13 cellular contexts compared by ENCODE assay signal in genomic region chr1:226360106-226360746, GRCh38. TPM values are rescaled to one million over a fixed set of nuclear protein-coding genes. Genes with fewer than 3 reads are reported as not detected.
DNase-seq lines count a peak whose midpoint lies in the region; ATAC-seq and TF ChIP-seq lines count a peak whose summit lies in the region.
"Had no signal": no experiment of that assay in that cellular context is flagged by ENCODE, and none has a peak within 500 bp of the region (broad histone marks: within the 10 kb centered on the region; RNA-seq: fewer than 3 reads in every experiment).

No MANE protein-coding gene starts in this region.

- no peak overlapping the region for H3K4me2 ChIP-seq in neural progenitor cell
- H3K4me2 ChIP-seq: smooth muscle cell had no signal

- no peak for TF ChIP-seq POLR2A in vagina (IDR thresholded peaks at IDR 0.05)

- H3K4me1 ChIP-seq in vagina = no peaks in the 10 kb centered on the region
- H3K4me1 ChIP-seq in neural progenitor cell = no peaks in the 10 kb centered on the region

- no peaks in the 10 kb centered on the region for H3K9me3 Mint-ChIP-seq in neural progenitor cell
- H3K9me3 Mint-ChIP-seq: naive B cell had no signal

- H3K4me3 ChIP-seq in vagina (no peak overlapping the region), neural progenitor cell (no peak overlapping the region)
- H3K4me3 ChIP-seq: smooth muscle cell had no signal

- DNase-seq in GM10266 (ENCODE audit: extremely low spot score) = peak; percentile 60
- no peak for DNase-seq in vagina (ENCODE audit: extremely low spot score in 2 of 2)
- no peak for DNase-seq in DMS79 treated with DMSO at 0.1 percent for 48 hours (lab: John Stamatoyannopoulos, UW)
- no peak for DNase-seq in amygdala (lab: John Stamatoyannopoulos, UW)
- no peak for DNase-seq in neural progenitor cell (ENCODE audit: low spot score)
- DNase-seq: activated gamma-delta T cell treated with Interleukin-2 at 50 U/mL for 16 hours, EL, naive B cell, SHP77 had no signal

- peaks cover 33% of the 10 kb centered on the region for H3K36me3 Mint-ChIP-seq in neural progenitor cell

- TF ChIP-seq CTCF in GM10266 (IDR thresholded peaks at IDR 0.05; ENCODE audit: control insufficient read depth, insufficient read depth, low read depth, missing control alignments) (no peak), vagina (IDR thresholded peaks at IDR 0.05) (no peak), neural progenitor cell (IDR thresholded peaks at IDR 0.05) (no peak)

- H3K27ac Mint-ChIP-seq in neural progenitor cell = no peak overlapping the region

- H3K27me3 ChIP-seq in vagina (no peaks in the 10 kb centered on the region), neural progenitor cell (no peaks in the 10 kb centered on the region)

- H3K9me3 ChIP-seq in vagina (no peaks in the 10 kb centered on the region), neural progenitor cell (ENCODE audit: low read depth) (no peaks in the 10 kb centered on the region)

- H2AFZ ChIP-seq in neural progenitor cell (replicated peaks) = no peak overlapping the region

- peaks cover 0 to 56% of the 10 kb centered on the region in 2 donors for H3K36me3 ChIP-seq in vagina
- H3K36me3 ChIP-seq in neural progenitor cell = no peaks in the 10 kb centered on the region

- no peak overlapping the region for H3K4me3 Mint-ChIP-seq in neural progenitor cell
- H3K4me3 Mint-ChIP-seq: naive B cell had no signal

- H3K27me3 Mint-ChIP-seq in neural progenitor cell (ENCODE audit: insufficient read depth, low read depth) = peaks cover 4% of the 10 kb centered on the region
- H3K27me3 Mint-ChIP-seq: naive B cell had no signal

- intact Hi-C loops in vagina (cut with DNase I) = no loop called here

- H3K27ac ChIP-seq in vagina = no peak overlapping the region
- no peak overlapping the region for H3K27ac ChIP-seq in neural progenitor cell

- H3F3A ChIP-seq in neural progenitor cell (ENCODE audit: low read depth) = no peaks in the 10 kb centered on the region

- ATAC-seq in GM19043 (IDR thresholded peaks at IDR 0.05; ENCODE audit: low read depth, unreplicated experiment) (peak; percentile 61), HG02759 (IDR thresholded peaks at IDR 0.05; ENCODE audit: unreplicated experiment) (peak; percentile 69), HG03457 (IDR thresholded peaks at IDR 0.05; ENCODE audit: unreplicated experiment) (peak; percentile 60)

- H3K79me2 ChIP-seq in neural progenitor cell (ENCODE audit: low read depth) = no peaks in the 10 kb centered on the region

- H3K9ac ChIP-seq in neural progenitor cell = no peak overlapping the region

- peaks cover 2% of the 10 kb centered on the region for H4K20me1 ChIP-seq in neural progenitor cell (ENCODE audit: low read depth)

- H3K4me1 Mint-ChIP-seq in neural progenitor cell = no peaks in the 10 kb centered on the region

RNA-seq across cellular contexts. Expression of gene PARP1, which starts 47.7 kb away (rescaled TPM):
- 64.6 TPM for total RNA-seq in vagina
- total RNA-seq in neural progenitor cell (ENCODE audit: low replicate concordance) = 237 and 345 TPM in 2 replicates

RNA-seq across cellular contexts. Expression of gene LIN9, which starts 51.3 kb away (rescaled TPM):
- total RNA-seq in vagina = 3.9 TPM
- total RNA-seq in neural progenitor cell (ENCODE audit: low replicate concordance) = 20.8 and 34.4 TPM in 2 replicates
